Comparison of ENCODE assay signal across 31 cellular contexts in the genomic region with DNA sequence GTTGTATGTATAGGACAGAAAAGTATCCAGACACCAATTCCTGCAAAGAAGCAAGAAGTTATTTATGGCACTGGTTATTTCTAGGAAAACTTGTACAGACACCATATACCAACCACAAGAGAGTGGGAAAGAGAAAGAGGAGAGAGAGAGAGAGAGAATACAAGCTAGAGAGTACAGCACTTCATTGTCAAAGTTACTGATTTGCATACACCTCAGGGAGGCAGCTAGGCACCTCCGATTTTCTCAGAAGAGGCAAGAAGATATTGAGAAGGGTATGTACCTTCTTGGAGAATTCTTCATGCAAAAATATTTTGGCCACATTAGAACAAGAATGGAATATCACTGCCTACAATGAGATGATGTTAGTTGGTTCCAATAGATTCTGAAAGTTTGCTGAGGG.
"Had no signal": no experiment of that assay in that cellular context is flagged by ENCODE, and none has a peak within 500 bp of the region (broad histone marks: within the 10 kb centered on the region; RNA-seq: fewer than 3 reads in every experiment).

No MANE protein-coding gene starts in this region.

- H3K36me3 ChIP-seq: neural progenitor cell, pancreas, right lobe of liver, sigmoid colon, suprapubic skin, tibial artery, transverse colon, upper lobe of right lung, uterus had no signal

- DNase-seq: naive B cell; naive thymus-derived CD8-positive, alpha-beta T cell; nephron progenitor cell; occipital lobe; pancreas; posterior cingulate gyrus; psoas muscle; right cardiac atrium; right lobe of liver; sigmoid colon; small intestine; stimulated activated CD4-positive, alpha-beta T cell treated with anti-CD3 and anti-CD28 coated beads, Interleukin-12 subunit alpha, Interleukin-12 subunit beta, amount 100 ng/mL, for 4 hours; stimulated activated CD4-positive, alpha-beta T cell treated with anti-CD3 and anti-CD28 coated beads, Interleukin-1b, Interleukin-23, amount 100 ng/mL, for 48 hours; stimulated activated CD4-positive, alpha-beta T cell treated with anti-CD3 and anti-CD28 coated beads, Interleukin-4, amount 100 ng/mL, for 1 hour; stimulated activated CD4-positive, alpha-beta T cell treated with anti-CD3 and anti-CD28 coated beads, Interleukin-4, amount 100 ng/mL, for 4 hours; stimulated activated CD8-positive, alpha-beta memory T cell treated with anti-CD3 and anti-CD28 coated beads, Interleukin-4, amount 100 ng/mL, for 48 hours; stimulated activated naive CD4-positive, alpha-beta T cell; stimulated activated naive CD8-positive, alpha-beta T cell treated with anti-CD3 and anti-CD28 coated beads, Interleukin-15, amount 100 ng/mL, for 72 hours; stimulated activated naive CD8-positive, alpha-beta T cell treated with anti-CD3 and anti-CD28 coated beads, Interleukin-15, Interleukin-2, amounts not matched to agents 100 U/mL and 50 U/mL, for 24 hours; substantia nigra; testis; tibial artery; transverse colon; upper lobe of right lung; uterus had no signal

- H3K9ac ChIP-seq: neural progenitor cell had no signal

- H3K27me3 Mint-ChIP-seq: naive B cell; natural killer cell treated with Interleukin-12 subunit alpha and Interleukin-12 subunit beta and Interleukin-15 and Interleukin-18, amount 100 ng/mL, for 72 hours; progenitor cell of endocrine pancreas; stimulated activated memory B cell treated with anti-CD40 and anti-IgM and Interleukin-4, amounts not matched to agents 10 μg/mL and 1 μg/mL and 100 μg/mL, for 72 hours; stimulated activated naive CD8-positive, alpha-beta T cell treated with anti-CD3 and anti-CD28 coated beads, Interleukin-15, amount 100 ng/mL, for 72 hours; type B pancreatic cell had no signal

- H3K27me3 ChIP-seq: neural progenitor cell, pancreas, right lobe of liver, sigmoid colon, suprapubic skin, testis, tibial artery, transverse colon, upper lobe of right lung, uterus had no signal

- H3K9me3 ChIP-seq: pancreas, psoas muscle, right lobe of liver, sigmoid colon, suprapubic skin, testis, tibial artery, transverse colon, upper lobe of right lung, uterus had no signal

- H3K4me1 Mint-ChIP-seq: naive B cell; naive thymus-derived CD8-positive, alpha-beta T cell; stimulated activated memory B cell treated with anti-CD40 and anti-IgM and Interleukin-4, amounts not matched to agents 10 μg/mL and 1 μg/mL and 100 μg/mL, for 72 hours; stimulated activated naive CD8-positive, alpha-beta T cell treated with anti-CD3 and anti-CD28 coated beads, Interleukin-15, amount 100 ng/mL, for 72 hours had no signal

- H3K36me3 Mint-ChIP-seq: naive B cell; naive thymus-derived CD8-positive, alpha-beta T cell; neural progenitor cell; stimulated activated memory B cell treated with anti-CD40 and anti-IgM and Interleukin-4, amounts not matched to agents 10 μg/mL and 1 μg/mL and 100 μg/mL, for 72 hours; type B pancreatic cell had no signal

- H3K27ac Mint-ChIP-seq: naive B cell; naive thymus-derived CD8-positive, alpha-beta T cell; natural killer cell treated with Interleukin-12 subunit alpha and Interleukin-12 subunit beta and Interleukin-15 and Interleukin-18, amount 100 ng/mL, for 72 hours; nephron progenitor cell; neural progenitor cell; progenitor cell of endocrine pancreas; stimulated activated memory B cell treated with anti-CD40 and anti-IgM and Interleukin-4, amounts not matched to agents 10 μg/mL and 1 μg/mL and 100 μg/mL, for 72 hours; stimulated activated naive CD8-positive, alpha-beta T cell treated with anti-CD3 and anti-CD28 coated beads, Interleukin-15, amount 100 ng/mL, for 72 hours; type B pancreatic cell had no signal

- H3K27ac ChIP-seq: neural progenitor cell, pancreas, psoas muscle, right lobe of liver, sigmoid colon, suprapubic skin, testis, tibial artery, transverse colon, upper lobe of right lung, uterus had no signal

- H3K4me1 ChIP-seq: pancreas, psoas muscle, right lobe of liver, sigmoid colon, suprapubic skin, testis, transverse colon, upper lobe of right lung, uterus had no signal

- H2AFZ ChIP-seq: neural progenitor cell had no signal

- H3K4me3 Mint-ChIP-seq: naive B cell; naive thymus-derived CD8-positive, alpha-beta T cell; natural killer cell treated with Interleukin-12 subunit alpha and Interleukin-12 subunit beta and Interleukin-15 and Interleukin-18, amount 100 ng/mL, for 72 hours; nephron progenitor cell; neural progenitor cell; stimulated activated memory B cell treated with anti-CD40 and anti-IgM and Interleukin-4, amounts not matched to agents 10 μg/mL and 1 μg/mL and 100 μg/mL, for 72 hours; stimulated activated naive CD8-positive, alpha-beta T cell treated with anti-CD3 and anti-CD28 coated beads, Interleukin-15, amount 100 ng/mL, for 72 hours; type B pancreatic cell had no signal

- H3K9me3 Mint-ChIP-seq: nephron progenitor cell, neural progenitor cell, type B pancreatic cell had no signal

- H3K4me3 ChIP-seq: neural progenitor cell, pancreas, psoas muscle, right lobe of liver, sigmoid colon, suprapubic skin, testis, tibial artery, transverse colon, upper lobe of right lung, uterus had no signal

- H3K4me2 ChIP-seq: neural progenitor cell had no signal

- ATAC-seq: naive thymus-derived CD8-positive, alpha-beta T cell; natural killer cell treated with Interleukin-12 subunit alpha and Interleukin-12 subunit beta and Interleukin-15 and Interleukin-18, amount 100 ng/mL, for 72 hours; pancreas; psoas muscle; right cardiac atrium; right lobe of liver; stimulated activated memory B cell treated with anti-CD40 and anti-IgM and Interleukin-4, amounts not matched to agents 10 μg/mL and 1 μg/mL and 100 μg/mL, for 72 hours; stimulated activated naive CD8-positive, alpha-beta T cell treated with anti-CD3 and anti-CD28 coated beads, Interleukin-15, amount 100 ng/mL, for 72 hours; stimulated activated naive CD8-positive, alpha-beta T cell treated with anti-CD3 and anti-CD28 coated beads, Interleukin-15, Interleukin-2, amounts not matched to agents 100 U/mL and 50 U/mL, for 24 hours; upper lobe of right lung had no signal
